In the genomic region with DNA sequence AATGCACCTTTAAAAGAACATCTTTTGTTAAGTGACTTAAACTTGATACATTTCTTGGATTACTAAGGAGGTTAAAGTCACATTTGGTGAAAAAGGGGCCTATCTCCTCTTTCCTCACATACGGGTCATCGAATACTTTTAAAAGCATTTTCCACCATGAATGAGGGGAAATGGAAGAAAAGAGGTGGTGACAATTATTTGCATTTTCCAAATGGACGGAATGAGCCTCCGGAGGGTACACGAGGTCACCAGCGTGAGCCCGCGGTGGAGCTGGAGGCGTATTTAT, we compare ENCODE assay signal across 8 cellular contexts. TPM values are rescaled to one million over a fixed set of nuclear protein-coding genes. Genes with fewer than 3 reads are reported as not detected.
DNase-seq lines count a peak whose midpoint lies in the region; ATAC-seq, FAIRE-seq and TF ChIP-seq lines count a peak whose summit lies in the region.

No MANE protein-coding gene starts in this region.

- H3K79me2 ChIP-seq in OCI-LY7 (ENCODE audit: insufficient read depth, low read depth, low read length), result no peaks in the 10 kb centered on the region

- BruUV-seq in OCI-LY7 (replicated peaks; lab: Mats Ljungman, UMichigan), result no TSS peak

- H3K4me2 ChIP-seq in OCI-LY7 (ENCODE audit: low read length), result peak overlapping the region; percentile 82

- DNase-seq in OCI-LY7 (ENCODE audit: low spot score), result no peak
- no peak for DNase-seq in epithelial cell of proximal tubule (ENCODE audit: low read depth)
- no peak for DNase-seq in psoas muscle
- DNase-seq in NCI-H1417 treated with DMSO at 0.1 percent for 48 hours (lab: John Stamatoyannopoulos, UW), result no peak
- DNase-seq in DMS53 (lab: John Stamatoyannopoulos, UW), result no peak
- no peak for DNase-seq in urothelium cell line (ENCODE audit: low spot score)
- no peak for DNase-seq in OCI-M1 (lab: John Stamatoyannopoulos, UW)

- ATAC-seq in GM19351 (IDR thresholded peaks at IDR 0.05; ENCODE audit: unreplicated experiment), result peak; percentile 14
- no peak for ATAC-seq in psoas muscle

- H3K27me3 ChIP-seq in psoas muscle (ENCODE audit: insufficient read depth in 3 of 3, low read length in 2 of 3), result no peaks in the 10 kb centered on the region

- POLR2A ChIA-PET in OCI-LY7 (lab: Charles Lee), result no interaction called here

- intact Hi-C loops in OCI-LY7 (cut with micrococcal nuclease; ENCODE audit: unreplicated experiment) (no loop called here), psoas muscle (cut with DNase I) (loop anchor here in 1 of 2 donors (5.0 kb wide), 1 partner anchor 43 kb away; no protein-coding TSS in a partner anchor)

- no peaks in the 10 kb centered on the region for H3K36me3 ChIP-seq in OCI-LY7 (ENCODE audit: insufficient read depth, low read length)
- no peaks in the 10 kb centered on the region for H3K36me3 ChIP-seq in psoas muscle (ENCODE audit: insufficient read depth in 1 of 2, low read depth in 1 of 2)

- H4K20me1 ChIP-seq in OCI-LY7 (ENCODE audit: insufficient read depth, low read length), result no peaks in the 10 kb centered on the region

- CTCF ChIA-PET in OCI-LY7 (lab: Charles Lee; ENCODE audit: unreplicated experiment), result no interaction called here

- H3K27ac ChIP-seq in OCI-LY7 (ENCODE audit: low read depth, low read length, poor library complexity, severe bottlenecking), result no peak overlapping the region
- H3K27ac ChIP-seq in psoas muscle, result peak overlapping the region; percentile 100

- H3K4me3 ChIP-seq in OCI-LY7 (ENCODE audit: low read depth, low read length, poor library complexity, severe bottlenecking) (peak overlapping the region; percentile 69), epithelial cell of proximal tubule (ENCODE audit: low read depth, low read length) (peak overlapping the region; percentile 92), psoas muscle (peak overlapping the region; percentile 92)

- no peak for TF ChIP-seq CTCF in OCI-LY7 (conservative IDR thresholded peaks at IDR 0.05; ENCODE audit: low read length)
- no peak for TF ChIP-seq CTCF in epithelial cell of proximal tubule (conservative IDR thresholded peaks at IDR 0.05; ENCODE audit: low read depth, low read length)
- TF ChIP-seq CTCF in psoas muscle (IDR thresholded peaks at IDR 0.05), result no peak

- no peaks in the 10 kb centered on the region for H3K9me2 ChIP-seq in OCI-LY7 (ENCODE audit: insufficient read depth, low read length)

- peak overlapping the region; percentile 73; the same call in 1 of the 2 replicates for H2AFZ ChIP-seq in OCI-LY7 (ENCODE audit: low read length)

- H3K4me1 ChIP-seq in OCI-LY7 (ENCODE audit: insufficient read depth, low read length, poor library complexity, severe bottlenecking), result no peaks in the 10 kb centered on the region
- H3K4me1 ChIP-seq in psoas muscle, result peaks cover 38% of the 10 kb centered on the region

- 1 to 2% (median 2%) methylated on average over 9 of the region's 9 CpGs for WGBS in psoas muscle, 3 donors

- FAIRE-seq in urothelium cell line (lab: Jason Lieb, UNC), result no peak

- H3K9me3 ChIP-seq in OCI-LY7 (ENCODE audit: low read length) (no peaks in the 10 kb centered on the region), psoas muscle (no peaks in the 10 kb centered on the region)

RNA-seq across cellular contexts. Expression of gene BMPR1A, which starts 1.0 kb away (rescaled TPM):
- total RNA-seq in OCI-LY7 (2014; rRNA removed; shearing (Covaris generic)), result 0.03 and 0.47 TPM in 2 replicates
- total RNA-seq in OCI-LY7 (2022), result 0.37 and 1.1 TPM in 2 replicates
- 15.5 and 22.4 TPM in 2 replicates for total RNA-seq in epithelial cell of proximal tubule
- 10 to 100 TPM; 12.0 to 30.0 (median 26.2) TPM for total RNA-seq in psoas muscle
- polyA plus RNA-seq in psoas muscle, result 10 to 100 TPM in 1 of 3 donors, 1 to 10 TPM in 2; 4.6 to 22.7 (median 6.0) TPM
